14 cellular contexts compared by ENCODE assay signal in genomic region chr19:57802269-57802668, GRCh38. TPM values are rescaled to one million over a fixed set of nuclear protein-coding genes. Genes with fewer than 3 reads are reported as not detected.
DNase-seq lines count a peak whose midpoint lies in the region; ATAC-seq, FAIRE-seq and TF ChIP-seq lines count a peak whose summit lies in the region.
"Had no signal": no experiment of that assay in that cellular context is flagged by ENCODE, and none has a peak within 500 bp of the region (broad histone marks: within the 10 kb centered on the region; RNA-seq: fewer than 3 reads in every experiment).

No MANE protein-coding gene starts in this region.

- no peak for ATAC-seq in activated T-cell treated with anti-CD3 and anti-CD28 coated beads, Interleukin-2, amount 50 U/mL, for 72 hours (replicated peaks in 1 of 2)

- H3K9ac ChIP-seq in colonic mucosa (ENCODE audit: low read depth in 2 of 2, low read length in 2 of 2): peak overlapping the region in 1 of 2 donors; percentile 14

- peak overlapping the region in 2 of 4 donors; percentile 24 to 31 for H3K4me3 Mint-ChIP-seq in IgD-negative memory B cell
- H3K4me3 Mint-ChIP-seq in activated T-cell treated with anti-CD3 and anti-CD28 coated beads, Interleukin-2, amount 50 U/mL, for 72 hours: no peak overlapping the region
- no peak overlapping the region for H3K4me3 Mint-ChIP-seq in T-helper 2 cell treated with Interferon-gamma antibody and Interleukin-4, amounts not matched to agents 5 μg/mL and 100 μg/mL, for 36 hours

- TF ChIP-seq POLR2A in GM12891 (IDR thresholded peaks at IDR 0.05; ENCODE audit: low read depth, low read length) (no peak), ovary (IDR thresholded peaks at IDR 0.05) (no peak)

- no peaks in the 10 kb centered on the region for H3K27me3 Mint-ChIP-seq in IgD-negative memory B cell
- no peaks in the 10 kb centered on the region for H3K27me3 Mint-ChIP-seq in activated T-cell treated with anti-CD3 and anti-CD28 coated beads, Interleukin-2, amount 50 U/mL, for 72 hours (ENCODE audit: low read depth)
- H3K27me3 Mint-ChIP-seq in T-helper 2 cell treated with Interferon-gamma antibody and Interleukin-4, amounts not matched to agents 5 μg/mL and 100 μg/mL, for 36 hours (ENCODE audit: low read depth): no peaks in the 10 kb centered on the region

- TF ChIP-seq CTCF in colonic mucosa (IDR thresholded peaks at IDR 0.05) (no peak), neutrophil (IDR thresholded peaks at IDR 0.05) (no peak), ovary (IDR thresholded peaks at IDR 0.05) (no peak), D721Med (IDR thresholded peaks at IDR 0.05; ENCODE audit: insufficient read depth, missing control alignments) (no peak)

- H3K4me3 ChIP-seq in colonic mucosa: no peak overlapping the region
- no peak overlapping the region for H3K4me3 ChIP-seq in neutrophil (ENCODE audit: low read depth in 1 of 2, low read length in 1 of 2)
- no peak overlapping the region for H3K4me3 ChIP-seq in ovary

- H3K9me3 Mint-ChIP-seq in IgD-negative memory B cell: peaks cover 0 to 2% (median 0%) of the 10 kb centered on the region in 3 donors
- no peaks in the 10 kb centered on the region for H3K9me3 Mint-ChIP-seq in activated T-cell treated with anti-CD3 and anti-CD28 coated beads, Interleukin-2, amount 50 U/mL, for 72 hours
- peaks cover 4% of the 10 kb centered on the region for H3K9me3 Mint-ChIP-seq in T-helper 2 cell treated with Interferon-gamma antibody and Interleukin-4, amounts not matched to agents 5 μg/mL and 100 μg/mL, for 36 hours

- peaks cover 15 to 31% (median 24%) of the 10 kb centered on the region in 3 donors for H3K4me1 Mint-ChIP-seq in IgD-negative memory B cell
- H3K4me1 Mint-ChIP-seq in activated T-cell treated with anti-CD3 and anti-CD28 coated beads, Interleukin-2, amount 50 U/mL, for 72 hours (ENCODE audit: low read depth): peaks cover 15% of the 10 kb centered on the region
- peaks cover 13% of the 10 kb centered on the region for H3K4me1 Mint-ChIP-seq in T-helper 2 cell treated with Interferon-gamma antibody and Interleukin-4, amounts not matched to agents 5 μg/mL and 100 μg/mL, for 36 hours (ENCODE audit: low read depth)

- peak overlapping the region in 2 of 3 donors; percentile 29 to 32 for H3K27ac Mint-ChIP-seq in IgD-negative memory B cell
- no peak overlapping the region for H3K27ac Mint-ChIP-seq in activated T-cell treated with anti-CD3 and anti-CD28 coated beads, Interleukin-2, amount 50 U/mL, for 72 hours
- no peak overlapping the region for H3K27ac Mint-ChIP-seq in T-helper 2 cell treated with Interferon-gamma antibody and Interleukin-4, amounts not matched to agents 5 μg/mL and 100 μg/mL, for 36 hours

- peak overlapping the region; percentile 22 for H3K27ac ChIP-seq in colonic mucosa
- H3K27ac ChIP-seq in neutrophil: peak overlapping the region; percentile 97
- H3K27ac ChIP-seq in ovary: no peak overlapping the region

- H3K36me3 ChIP-seq in colonic mucosa (no peaks in the 10 kb centered on the region), neutrophil (peaks cover 2% of the 10 kb centered on the region), ovary (no peaks in the 10 kb centered on the region)

- H3K27me3 ChIP-seq in colonic mucosa (no peaks in the 10 kb centered on the region), neutrophil (no peaks in the 10 kb centered on the region), ovary (no peaks in the 10 kb centered on the region)

- no peaks in the 10 kb centered on the region for H3K9me3 ChIP-seq in colonic mucosa
- no peaks in the 10 kb centered on the region for H3K9me3 ChIP-seq in neutrophil
- no peaks in the 10 kb centered on the region for H3K9me3 ChIP-seq in ovary

- intact Hi-C loops in colonic mucosa (cut with DNase I) (no loop called here), ovary (cut with DNase I) (no loop called here)

- WGBS in ovary, 3 donors: 91 to 95% (median 93%) methylated on average over 4 of the region's 4 CpGs

- no peak for DNase-seq in GM12891 (ENCODE audit: insufficient read length, low spot score)
- no peak for DNase-seq in colonic mucosa
- no peak for DNase-seq in activated T-cell treated with anti-CD3 and anti-CD28 coated beads, Interleukin-2, amount 50 U/mL, for 72 hours
- no peak for DNase-seq in T-helper 2 cell treated with Interferon-gamma antibody and Interleukin-4, amounts not matched to agents 5 μg/mL and 100 μg/mL, for 36 hours (ENCODE audit: low spot score)
- DNase-seq in ovary: no peak
- DNase-seq in D721Med (ENCODE audit: insufficient read length, low spot score): no peak
- DNase-seq: activated CD4-positive, CD25-positive, alpha-beta regulatory T cell; activated effector memory CD4-positive, alpha-beta T cell treated with Interleukin-2 at 50 U/mL for 16 hours; central memory CD4-positive, alpha-beta T cell; MM.1S; NCI-H524; stimulated activated CD4-positive, alpha-beta T cell treated with anti-CD3 and anti-CD28 coated beads, Interleukin-15, amount 100 ng/mL, for 24 hours had no signal

- H3K4me1 ChIP-seq in colonic mucosa (peaks cover 12% of the 10 kb centered on the region), neutrophil (ENCODE audit: control insufficient read depth in 1 of 2, insufficient read depth in 1 of 2, low read depth in 1 of 2, low read length in 1 of 2) (peaks cover 88 to 90% of the 10 kb centered on the region in 2 experiments), ovary (ENCODE audit: insufficient read depth) (peaks cover 3% of the 10 kb centered on the region)

- FAIRE-seq in GM12891 (lab: Jason Lieb, UNC) (peak; percentile 89), D721Med (lab: Jason Lieb, UNC) (no peak)

- TF ChIP-seq EP300 in ovary (IDR thresholded peaks at IDR 0.05): no peak

- peaks cover 4% of the 10 kb centered on the region for H3K36me3 Mint-ChIP-seq in IgD-negative memory B cell
- peaks cover 4 to 20% of the 10 kb centered on the region in 2 donors for H3K36me3 Mint-ChIP-seq in activated T-cell treated with anti-CD3 and anti-CD28 coated beads, Interleukin-2, amount 50 U/mL, for 72 hours (ENCODE audit: insufficient read depth in 2 of 2)
- H3K36me3 Mint-ChIP-seq in T-helper 2 cell treated with Interferon-gamma antibody and Interleukin-4, amounts not matched to agents 5 μg/mL and 100 μg/mL, for 36 hours (ENCODE audit: low read depth): peaks cover 37% of the 10 kb centered on the region

TF ChIP-seq in GM12891, 5 proteins besides CTCF, POLR2A, EP300 and RAD21:
- TF ChIP-seq SPI1 (IDR thresholded peaks at IDR 0.05; ENCODE audit: low read depth, low read length) (peak; percentile 73), POU2F2 (IDR thresholded peaks at IDR 0.05; ENCODE audit: low read depth, low read length) (peak; percentile 36; the same call in 1 of the 2 replicates), POLR2AphosphoS5 (IDR thresholded peaks at IDR 0.05; ENCODE audit: low read depth, low read length) (no peak), TAF1 (IDR thresholded peaks at IDR 0.05; ENCODE audit: low read depth, low read length) (no peak), PAX5 (IDR thresholded peaks at IDR 0.05; ENCODE audit: insufficient read depth, low read length, severe bottlenecking) (no peak)

RNA-seq across cellular contexts. Expression of gene ZNF552, which starts 12.4 kb away (rescaled TPM):
- polyA plus RNA-seq in GM12891 (2012; ENCODE audit: low read depth, missing spikeins): 6.4 TPM
- polyA plus RNA-seq in IgD-negative memory B cell: 6.8 TPM
- total RNA-seq in colonic mucosa: 10 to 100 TPM; 21.7 to 24.8 TPM
- total RNA-seq in activated T-cell treated with anti-CD3 and anti-CD28 coated beads, Interleukin-2, amount 50 U/mL, for 72 hours: 1 to 10 TPM; 7.7 to 8.4 TPM
- 1 to 10 TPM; 5.2 to 9.9 (median 7.2) TPM for total RNA-seq in ovary
- 1 to 10 TPM; 4.9 to 7.1 TPM for polyA plus RNA-seq in ovary

RNA-seq across cellular contexts. Expression of gene ZNF587B, which starts 27.8 kb away (rescaled TPM):
- 12.1 TPM for polyA plus RNA-seq in GM12891 (2012; ENCODE audit: low read depth, missing spikeins)
- polyA plus RNA-seq in IgD-negative memory B cell (3.2 TPM), ovary (1 to 10 TPM; 4.0 to 4.6 TPM)
- total RNA-seq in colonic mucosa (10 to 100 TPM; 12.5 to 22.3 TPM), ovary (10 to 100 TPM in 5 of 7 donors, 1 to 10 TPM in 2; 7.8 to 19.4 (median 12.5) TPM)
- total RNA-seq in activated T-cell treated with anti-CD3 and anti-CD28 coated beads, Interleukin-2, amount 50 U/mL, for 72 hours: 10 to 100 TPM; 16.8 to 18.0 TPM

RNA-seq across cellular contexts. Expression of gene ZNF586, which starts 32.8 kb away (rescaled TPM):
- polyA plus RNA-seq in GM12891 (2012; ENCODE audit: low read depth, missing spikeins): 12.4 TPM
- polyA plus RNA-seq in IgD-negative memory B cell: 19.5 TPM
- total RNA-seq in colonic mucosa: 10 to 100 TPM; 13.1 to 17.6 TPM
- total RNA-seq in activated T-cell treated with anti-CD3 and anti-CD28 coated beads, Interleukin-2, amount 50 U/mL, for 72 hours: 10 to 100 TPM; 18.5 to 20.0 TPM
- 10 to 100 TPM; 15.4 to 21.7 (median 17.2) TPM for total RNA-seq in ovary
- 10 to 100 TPM in 1 of 2 donors, 1 to 10 TPM in 1; 7.9 to 11.8 TPM for polyA plus RNA-seq in ovary

RNA-seq across cellular contexts. Expression of gene ZNF587, which starts 47.4 kb away (rescaled TPM):
- polyA plus RNA-seq in GM12891 (2012; ENCODE audit: low read depth, missing spikeins): 6.0 TPM
- polyA plus RNA-seq in IgD-negative memory B cell: 10.5 TPM
- total RNA-seq in colonic mucosa: 10 to 100 TPM; 46.4 to 70.7 TPM
- total RNA-seq in activated T-cell treated with anti-CD3 and anti-CD28 coated beads, Interleukin-2, amount 50 U/mL, for 72 hours: 10 to 100 TPM; 31.5 to 32.5 TPM
- total RNA-seq in ovary: 10 to 100 TPM; 20.7 to 41.6 (median 39.4) TPM
- 10 to 100 TPM; 12.3 to 27.7 TPM for polyA plus RNA-seq in ovary

RNA-seq across cellular contexts. Expression of gene ZNF776, which starts 55.7 kb away (rescaled TPM):
- 8.2 TPM for polyA plus RNA-seq in GM12891 (2012; ENCODE audit: low read depth, missing spikeins)
- polyA plus RNA-seq in IgD-negative memory B cell: 13.4 TPM
- total RNA-seq in colonic mucosa: 10 to 100 TPM; 13.5 to 14.5 TPM
- 10 to 100 TPM; 13.4 to 14.1 TPM for total RNA-seq in activated T-cell treated with anti-CD3 and anti-CD28 coated beads, Interleukin-2, amount 50 U/mL, for 72 hours
- 10 to 100 TPM; 11.0 to 25.9 (median 14.6) TPM for total RNA-seq in ovary
- 10 to 100 TPM; 10.2 to 10.7 TPM for polyA plus RNA-seq in ovary

Comparison
In these comparisons a context has a peak if more than half of its experiments do, and no peak if none do; other contexts are left out.
1. H3K27ac Mint-ChIP-seq: peak in IgD-negative memory B cell (2 of 3); none in activated T-cell treated with anti-CD3 and anti-CD28 coated beads, Interleukin-2, amount 50 U/mL, for 72 hours (single experiment) and T-helper 2 cell treated with Interferon-gamma antibody and Interleukin-4, amounts not matched to agents 5 μg/mL and 100 μg/mL, for 36 hours (single experiment).
2. H3K27ac ChIP-seq: peak in colonic mucosa (single experiment) and neutrophil (single experiment); none in ovary (0 of 2).